9 cellular contexts compared by ENCODE assay signal in genomic region chr5:44875661-44876250, GRCh38.
DNase-seq lines count a peak whose midpoint lies in the region; ATAC-seq and TF ChIP-seq lines count a peak whose summit lies in the region.
"Had no signal": no experiment of that assay in that cellular context is flagged by ENCODE, and none has a peak within 500 bp of the region (broad histone marks: within the 10 kb centered on the region; RNA-seq: fewer than 3 reads in every experiment).

No MANE protein-coding gene starts in this region.

- no peak overlapping the region for H4K8ac ChIP-seq in mesenchymal stem cell (ENCODE audit: low read length)

- peak overlapping the region in 1 of 2 experiments; percentile 17 for H3K4me3 ChIP-seq in mesenchymal stem cell (ENCODE audit: insufficient read depth in 1 of 2, low read depth in 1 of 2, low read length in 2 of 2)

- H2AK5ac ChIP-seq in mesenchymal stem cell (ENCODE audit: low read length, severe bottlenecking), result no peak overlapping the region

- no peak overlapping the region for H4K91ac ChIP-seq in mesenchymal stem cell (ENCODE audit: low read length)

- intact Hi-C loops in posterior vena cava (cut with DNase I), result no loop called here

- CTCF ChIA-PET in activated CD8-positive, alpha-beta T cell treated with anti-CD3 and anti-CD28 coated beads, Interleukin-2, amount 10 ng/mL, durations not matched to agents 7 days and 5 days (lab: Charles Lee), result no interaction called here

- no peaks in the 10 kb centered on the region for H3K36me3 ChIP-seq in mesenchymal stem cell (ENCODE audit: control insufficient read depth in 1 of 2, insufficient read depth in 2 of 2, low read depth in 1 of 2, low read length in 2 of 2)

- DNase-seq in HS-27A (ENCODE audit: low read depth) (peak; percentile 47), mesenchymal stem cell (peak; percentile 62), HUDEP-2 (lab: John Stamatoyannopoulos, UW; ENCODE audit: unreplicated experiment in 76 of 76) (no peak), posterior vena cava (ENCODE audit: low spot score) (no peak), chondrocyte (ENCODE audit: low spot score) (no peak)
- DNase-seq in activated CD8-positive, alpha-beta T cell treated with anti-CD3 and anti-CD28 coated beads, Interleukin-2, amount 10 ng/mL, durations not matched to agents 7 days and 5 days, result peak; percentile 41

- H3K9me3 Mint-ChIP-seq in activated CD8-positive, alpha-beta T cell treated with anti-CD3 and anti-CD28 coated beads, Interleukin-2, amount 10 ng/mL, durations not matched to agents 7 days and 5 days (ENCODE audit: insufficient read depth), result peaks cover 4% of the 10 kb centered on the region
- H3K9me3 Mint-ChIP-seq in chondrocyte (ENCODE audit: low read depth), result no peaks in the 10 kb centered on the region

- POLR2A ChIA-PET in activated CD8-positive, alpha-beta T cell treated with anti-CD3 and anti-CD28 coated beads, Interleukin-2, amount 10 ng/mL, durations not matched to agents 7 days and 5 days (lab: Charles Lee), result no interaction called here

- H3K9me3 ChIP-seq in mesenchymal stem cell (ENCODE audit: control insufficient read depth, low read length), result no peaks in the 10 kb centered on the region

- peak overlapping the region; percentile 1 for H3K9ac ChIP-seq in mesenchymal stem cell (ENCODE audit: low read length)

- peaks cover 4% of the 10 kb centered on the region for H3K36me3 Mint-ChIP-seq in activated CD8-positive, alpha-beta T cell treated with anti-CD3 and anti-CD28 coated beads, Interleukin-2, amount 10 ng/mL, durations not matched to agents 7 days and 5 days (ENCODE audit: low read depth)
- H3K36me3 Mint-ChIP-seq in chondrocyte (ENCODE audit: low read depth), result no peaks in the 10 kb centered on the region

- no peak overlapping the region for H2BK5ac ChIP-seq in mesenchymal stem cell (ENCODE audit: low read depth, low read length, poor library complexity, severe bottlenecking)

- peak overlapping the region; percentile 81 for H3K27ac Mint-ChIP-seq in activated CD8-positive, alpha-beta T cell treated with anti-CD3 and anti-CD28 coated beads, Interleukin-2, amount 10 ng/mL, durations not matched to agents 7 days and 5 days
- no peak overlapping the region for H3K27ac Mint-ChIP-seq in chondrocyte (ENCODE audit: unreplicated experiment)

- peaks cover 2% of the 10 kb centered on the region for H3K27me3 Mint-ChIP-seq in activated CD8-positive, alpha-beta T cell treated with anti-CD3 and anti-CD28 coated beads, Interleukin-2, amount 10 ng/mL, durations not matched to agents 7 days and 5 days (ENCODE audit: low read depth)
- peaks cover 11% of the 10 kb centered on the region for H3K27me3 Mint-ChIP-seq in chondrocyte (ENCODE audit: low read depth)

- H2BK15ac ChIP-seq in mesenchymal stem cell (ENCODE audit: low read depth, poor library complexity, severe bottlenecking), result no peak overlapping the region

- no peaks in the 10 kb centered on the region for H3K79me1 ChIP-seq in mesenchymal stem cell (replicated peaks; ENCODE audit: low read length, poor library complexity, severe bottlenecking)

- no peak overlapping the region for H2BK12ac ChIP-seq in mesenchymal stem cell (ENCODE audit: low read length in 2 of 2)

- no peak overlapping the region for H3K23ac ChIP-seq in mesenchymal stem cell (ENCODE audit: low read length in 2 of 2)

- 33% methylated on average over 3 of the region's 4 CpGs for WGBS in mesenchymal stem cell

- no peaks in the 10 kb centered on the region for H3K4me1 ChIP-seq in mesenchymal stem cell (ENCODE audit: control insufficient read depth, insufficient read depth, low read depth, low read length)

- H3K14ac ChIP-seq in mesenchymal stem cell (ENCODE audit: low read length in 2 of 2), result no peak overlapping the region

- no peak overlapping the region for H3K4me2 ChIP-seq in mesenchymal stem cell (ENCODE audit: low read length, poor library complexity, severe bottlenecking)

- no peak overlapping the region for H2AFZ ChIP-seq in mesenchymal stem cell (ENCODE audit: low read depth, low read length)

- peak overlapping the region; percentile 1 for H3K4me3 Mint-ChIP-seq in activated CD8-positive, alpha-beta T cell treated with anti-CD3 and anti-CD28 coated beads, Interleukin-2, amount 10 ng/mL, durations not matched to agents 7 days and 5 days
- H3K4me3 Mint-ChIP-seq in chondrocyte (ENCODE audit: unreplicated experiment), result no peak overlapping the region

- peak overlapping the region; percentile 73 for H3K27ac ChIP-seq in mesenchymal stem cell (ENCODE audit: low read length, poor library complexity, severe bottlenecking)
- H3K27ac ChIP-seq: VCaP had no signal

- H3K4ac ChIP-seq in mesenchymal stem cell (ENCODE audit: low read depth in 1 of 2, low read length in 2 of 2), result no peak overlapping the region

- no peak overlapping the region for H3K18ac ChIP-seq in mesenchymal stem cell (ENCODE audit: low read depth in 1 of 2, low read length in 2 of 2)

- TF ChIP-seq CTCF in chondrocyte (IDR thresholded peaks at IDR 0.05), result no peak

- ATAC-seq in GM18499 (IDR thresholded peaks at IDR 0.05; ENCODE audit: insufficient read depth, unreplicated experiment), result peak; percentile 100
- ATAC-seq in GM21529 (IDR thresholded peaks at IDR 0.05; ENCODE audit: unreplicated experiment), result peak; percentile 99
- ATAC-seq in activated CD8-positive, alpha-beta T cell treated with anti-CD3 and anti-CD28 coated beads, Interleukin-2, amount 10 ng/mL, durations not matched to agents 7 days and 5 days, result peak; percentile 91

- H3K27me3 ChIP-seq in mesenchymal stem cell (ENCODE audit: control insufficient read depth in 1 of 2, insufficient read depth in 1 of 2, low read length in 2 of 2), result no peaks in the 10 kb centered on the region

- no peak overlapping the region for H2BK120ac ChIP-seq in mesenchymal stem cell (ENCODE audit: low read depth, low read length)

- H3K4me1 Mint-ChIP-seq in activated CD8-positive, alpha-beta T cell treated with anti-CD3 and anti-CD28 coated beads, Interleukin-2, amount 10 ng/mL, durations not matched to agents 7 days and 5 days (ENCODE audit: low read depth), result peaks cover 12% of the 10 kb centered on the region
- no peaks in the 10 kb centered on the region for H3K4me1 Mint-ChIP-seq in chondrocyte (ENCODE audit: low read depth)

Comparison
In these comparisons a context has a peak if more than half of its experiments do, and no peak if none do; other contexts are left out.
1. DNase-seq: peak in HS-27A (single experiment), activated CD8-positive, alpha-beta T cell treated with anti-CD3 and anti-CD28 coated beads, Interleukin-2, amount 10 ng/mL, durations not matched to agents 7 days and 5 days (single experiment) and mesenchymal stem cell (single experiment); none in HUDEP-2 (0 of 76), posterior vena cava (single experiment) and chondrocyte (single experiment).
2. Peak in every context shown above with its lines, with median percentiles within 50 percentile points of each other: ATAC-seq.